In the genomic region with DNA sequence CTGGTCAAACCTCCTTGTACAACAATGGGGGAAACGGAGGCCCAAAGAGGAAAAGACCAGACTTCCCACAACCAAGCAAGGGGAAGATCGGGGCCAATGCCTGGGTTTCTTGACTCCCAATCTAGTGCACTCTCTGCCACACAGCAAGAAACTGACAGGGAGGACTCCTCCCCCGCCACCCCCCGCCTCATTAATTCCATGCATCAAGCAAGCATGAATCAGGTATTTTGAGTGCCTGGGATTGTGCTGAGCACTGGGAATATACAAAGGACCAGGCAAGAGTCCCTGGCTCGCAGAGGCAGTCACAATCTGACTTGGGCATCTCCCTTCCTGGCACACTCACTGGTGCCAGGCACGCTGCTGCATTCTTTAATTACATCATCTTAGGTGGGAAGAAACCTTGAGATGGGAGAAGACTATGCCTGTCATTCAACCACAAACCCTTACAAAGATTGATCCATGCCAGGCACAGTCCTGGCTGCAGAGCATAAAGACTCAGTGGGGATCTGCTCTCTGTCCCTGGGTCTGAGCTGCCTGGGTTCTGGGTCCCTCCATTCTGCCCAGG, we compare ENCODE assay signal across 26 cellular contexts. TPM values are rescaled to one million over a fixed set of nuclear protein-coding genes. Genes with fewer than 3 reads are reported as not detected.
"Had no signal": no experiment of that assay in that cellular context is flagged by ENCODE, and none has a peak within 500 bp of the region (broad histone marks: within the 10 kb centered on the region; RNA-seq: fewer than 3 reads in every experiment).

No MANE protein-coding gene starts in this region.

- H3K27ac ChIP-seq: adrenal gland, ascending aorta, breast epithelium, cardiac muscle cell, colonic mucosa, epithelial cell of prostate, esophagus squamous epithelium, gastroesophageal sphincter had no signal

- H3K4me1 ChIP-seq: colonic mucosa had no signal

- DNase-seq: activated CD4-positive, alpha-beta memory T cell treated with anti-CD3 and anti-CD28 coated beads, Interleukin-2, amount 10 ng/mL, durations not matched to agents 7 days and 5 days; activated CD4-positive, alpha-beta T cell treated with anti-CD3 and anti-CD28 coated beads for 1 hour; activated CD4-positive, alpha-beta T cell treated with anti-CD3 and anti-CD28 coated beads for 4 hours; activated CD4-positive, alpha-beta T cell treated with anti-CD3 and anti-CD28 coated beads, Interleukin-2, amount 10 ng/mL, durations not matched to agents 7 days and 5 days; activated CD4-positive, alpha-beta T cell treated with anti-CD3 and anti-CD28 coated beads, Interleukin-2, amount 50 U/mL, for 4 hours; activated CD8-positive, alpha-beta memory T cell treated with anti-CD3 and anti-CD28 coated beads, Interleukin-2, amount 50 U/mL, for 48 hours; activated effector memory CD4-positive, alpha-beta T cell treated with anti-CD3 and anti-CD28 coated beads, Interleukin-2, amount 50 U/mL, for 16 hours; activated naive CD4-positive, alpha-beta T cell treated with anti-CD3 and anti-CD28 coated beads for 36 hours; activated naive CD8-positive, alpha-beta T cell treated with anti-CD3 and anti-CD28 coated beads for 36 hours; activated naive CD8-positive, alpha-beta T cell treated with anti-CD3 and anti-CD28 coated beads, Interleukin-2, amount 50 U/mL, for 24 hours; activated T-cell treated with anti-CD3 and anti-CD28 coated beads, Interleukin-2, amount 50 U/mL, for 48 hours; adrenal gland; central memory CD4-positive, alpha-beta T cell; cerebellar nuclear complex; colonic mucosa; effector CD8-positive, alpha-beta T cell; esophagus squamous epithelium; foreskin melanocyte; T-helper 1 cell; T-helper 17 cell had no signal

- H3K9me3 ChIP-seq: adrenal gland, ascending aorta, breast epithelium, colonic mucosa, esophagus squamous epithelium, gastroesophageal sphincter had no signal

- H3K36me3 ChIP-seq: adrenal gland, ascending aorta, breast epithelium, cardiac muscle cell, colonic mucosa, esophagus squamous epithelium, gastroesophageal sphincter had no signal

- H3K27me3 ChIP-seq: adrenal gland, ascending aorta, breast epithelium, colonic mucosa, gastroesophageal sphincter had no signal

- H3K4me3 ChIP-seq: adrenal gland, ascending aorta, breast epithelium, cardiac muscle cell, colonic mucosa, esophagus squamous epithelium, gastroesophageal sphincter had no signal

RNA-seq across cellular contexts. Expression of a gene that starts 55.4 kb away (rescaled TPM):
- total RNA-seq: activated CD4-positive, alpha-beta memory T cell treated with anti-CD3 and anti-CD28 coated beads, Interleukin-2, amount 10 ng/mL, durations not matched to agents 7 days and 5 days; activated CD4-positive, alpha-beta T cell treated with anti-CD3 and anti-CD28 coated beads, Interleukin-2, amount 10 ng/mL, durations not matched to agents 7 days and 5 days; endothelial cell of umbilical vein; T-helper 17 cell had no signal
- polyA plus RNA-seq: cardiac muscle cell had no signal
